Comparison of ENCODE assay signal across 27 cellular contexts in the genomic region with DNA sequence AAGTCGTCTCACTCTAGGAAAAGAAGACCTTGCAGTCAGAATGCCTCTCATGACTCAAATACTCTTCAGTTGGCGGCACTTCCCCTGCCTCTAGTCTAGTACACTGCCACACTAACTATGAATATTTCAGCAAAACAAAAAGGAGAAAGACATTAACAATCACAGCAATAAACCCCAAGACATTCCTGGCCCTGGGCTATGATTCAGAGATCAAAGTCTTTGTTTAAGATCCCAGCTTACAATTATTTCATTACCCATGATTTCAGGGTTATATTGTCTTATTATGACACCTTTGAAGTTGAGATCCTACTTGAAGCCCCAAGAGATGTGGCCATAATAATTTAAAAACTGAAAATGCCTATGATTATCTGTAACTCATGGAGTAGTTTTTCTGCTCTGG.
"Had no signal": no experiment of that assay in that cellular context is flagged by ENCODE, and none has a peak within 500 bp of the region (broad histone marks: within the 10 kb centered on the region; RNA-seq: fewer than 3 reads in every experiment).

No MANE protein-coding gene starts in this region.

- FAIRE-seq: colon, endometrium, islet of Langerhans, keratinocyte had no signal

- H3K27me3 ChIP-seq: esophagus squamous epithelium, gastrocnemius medialis, heart right ventricle had no signal

- H3K4me1 ChIP-seq: esophagus squamous epithelium, gastrocnemius medialis, heart right ventricle, left ventricle myocardium inferior, lower lobe of right lung had no signal

- H3K9me3 ChIP-seq: esophagus squamous epithelium, gastrocnemius medialis, heart right ventricle, left ventricle myocardium inferior, lower lobe of right lung had no signal

- H3K27ac ChIP-seq: epithelial cell of prostate, esophagus squamous epithelium, gastrocnemius medialis, heart right ventricle, left ventricle myocardium inferior, lower lobe of right lung had no signal

- DNase-seq: cortex of kidney; effector CD8-positive, alpha-beta T cell; effector memory CD8-positive, alpha-beta T cell; endodermal cell; erythroblast; esophagus squamous epithelium; foreskin fibroblast; foreskin melanocyte; gastrocnemius medialis; glutamatergic neuron; head of caudate nucleus; heart right ventricle; hippocampal formation; left cardiac atrium; left ventricle myocardium inferior; lower lobe of right lung; mesenchymal stem cell; midbrain; naive B cell; naive thymus-derived CD8-positive, alpha-beta T cell had no signal

- H3K4me3 ChIP-seq: esophagus squamous epithelium, gastrocnemius medialis, heart right ventricle, left ventricle myocardium inferior, lower lobe of right lung had no signal

- H3K36me3 ChIP-seq: esophagus squamous epithelium, gastrocnemius medialis, heart right ventricle, left ventricle myocardium inferior, lower lobe of right lung had no signal

- ATAC-seq: effector memory CD8-positive, alpha-beta T cell; esophagus mucosa; gastrocnemius medialis; heart right ventricle; left cardiac atrium; left lobe of liver; lower lobe of right lung; naive thymus-derived CD8-positive, alpha-beta T cell had no signal
